In genomic region chr1:244665771-244666217, GRCh38 we compare ENCODE assay signal across 1 cellular context.
TF ChIP-seq lines count a peak whose summit lies in the region.

No MANE protein-coding gene starts in this region.

TF ChIP-seq in HEK293, 187 proteins besides CTCF, POLR2A, EP300 and RAD21 (continued from another document and continues in another):
- TF ChIP-seq HIC1 (tag by site-specific recombination; IDR thresholded peaks at IDR 0.05) (peak; percentile 87), ZBTB20 (tag by site-specific recombination; IDR thresholded peaks at IDR 0.05) (peak; percentile 53), TCF7L2 (IDR thresholded peaks at IDR 0.05; ENCODE audit: borderline replicate concordance, low read depth, low read length) (no peak), PRDM6 (tag by site-specific recombination; IDR thresholded peaks at IDR 0.05) (peak; percentile 97), ZNF48 (tag by site-specific recombination; IDR thresholded peaks at IDR 0.05) (no peak), REPIN1 (tag by site-specific recombination; IDR thresholded peaks at IDR 0.05; ENCODE audit: low read depth) (no peak), ZNF140 (tag by site-specific recombination; IDR thresholded peaks at IDR 0.05) (no peak), ATF2 (tag by site-specific recombination; IDR thresholded peaks at IDR 0.05; ENCODE audit: low read depth) (peak; percentile 96), ZXDB (tag by site-specific recombination; IDR thresholded peaks at IDR 0.05) (peak; percentile 86), ZNF398 (tag by site-specific recombination; IDR thresholded peaks at IDR 0.05) (peak; percentile 36), ZNF518A (tag by site-specific recombination; conservative IDR thresholded peaks at IDR 0.05; ENCODE audit: low read depth) (peak; percentile 49), PATZ1 (tag by site-specific recombination; IDR thresholded peaks at IDR 0.05) (peak; percentile 83), OVOL3 (tag by site-specific recombination; IDR thresholded peaks at IDR 0.05) (peak; percentile 90), ZNF785 (tag by site-specific recombination; IDR thresholded peaks at IDR 0.05) (no peak), ZNF16 (tag by site-specific recombination; IDR thresholded peaks at IDR 0.05; ENCODE audit: low read depth) (no peak), ZNF157 (tag by site-specific recombination; IDR thresholded peaks at IDR 0.05) (no peak), ZNF488 (tag by site-specific recombination; IDR thresholded peaks at IDR 0.05) (0 out of 2 replicates have a peak, but pooled peaks have one; percentile 42), MZF1 (tag by site-specific recombination; IDR thresholded peaks at IDR 0.05; ENCODE audit: borderline replicate concordance) (peak; percentile 95), INSM2 (tag by site-specific recombination; IDR thresholded peaks at IDR 0.05) (peak; percentile 97), ZNF561 (tag by site-specific recombination; IDR thresholded peaks at IDR 0.05; ENCODE audit: borderline replicate concordance) (peak; percentile 95), ZNF350 (tag by site-specific recombination; IDR thresholded peaks at IDR 0.05) (no peak), ZNF248 (tag by site-specific recombination; IDR thresholded peaks at IDR 0.05) (no peak), ZNF768 (tag by site-specific recombination; IDR thresholded peaks at IDR 0.05) (no peak), ZNF596 (tag by site-specific recombination; IDR thresholded peaks at IDR 0.05) (0 out of 2 replicates have a peak, but pooled peaks have one; percentile 9), ZNF629 (tag by site-specific recombination; IDR thresholded peaks at IDR 0.05) (peak; percentile 98), ZNF830 (tag by site-specific recombination; IDR thresholded peaks at IDR 0.05; ENCODE audit: low read depth) (no peak), ZFP69B (tag by site-specific recombination; IDR thresholded peaks at IDR 0.05) (peak; percentile 73; the same call in 1 of the 2 replicates), ZNF202 (tag by site-specific recombination; IDR thresholded peaks at IDR 0.05; ENCODE audit: borderline replicate concordance) (no peak), ZNF776 (tag by site-specific recombination; IDR thresholded peaks at IDR 0.05; ENCODE audit: borderline replicate concordance) (no peak), ZNF791 (tag by site-specific recombination; IDR thresholded peaks at IDR 0.05) (no peak), ZNF677 (tag by site-specific recombination; IDR thresholded peaks at IDR 0.05) (no peak), ZNF626 (tag by site-specific recombination; IDR thresholded peaks at IDR 0.05) (no peak), ZBTB44 (tag by site-specific recombination; IDR thresholded peaks at IDR 0.05) (no peak), ZNF660 (tag by site-specific recombination; IDR thresholded peaks at IDR 0.05) (no peak), GFI1B (tag by site-specific recombination; IDR thresholded peaks at IDR 0.05) (peak; percentile 83; the same call in 1 of the 2 replicates), ZSCAN16 (tag by site-specific recombination; IDR thresholded peaks at IDR 0.05) (no peak), ZNF302 (tag by site-specific recombination; IDR thresholded peaks at IDR 0.05; ENCODE audit: low read depth) (no peak), ZFP37 (tag by site-specific recombination; IDR thresholded peaks at IDR 0.05) (peak; percentile 54; the same call in 1 of the 2 replicates), ZNF138 (tag by site-specific recombination; IDR thresholded peaks at IDR 0.05; ENCODE audit: borderline replicate concordance) (no peak), ZNF670 (tag by site-specific recombination; IDR thresholded peaks at IDR 0.05; ENCODE audit: low read depth) (no peak), ZNF24 (tag by site-specific recombination; IDR thresholded peaks at IDR 0.05) (peak; percentile 98)
